Comparison of ENCODE assay signal across 8 cellular contexts in the genomic region with DNA sequence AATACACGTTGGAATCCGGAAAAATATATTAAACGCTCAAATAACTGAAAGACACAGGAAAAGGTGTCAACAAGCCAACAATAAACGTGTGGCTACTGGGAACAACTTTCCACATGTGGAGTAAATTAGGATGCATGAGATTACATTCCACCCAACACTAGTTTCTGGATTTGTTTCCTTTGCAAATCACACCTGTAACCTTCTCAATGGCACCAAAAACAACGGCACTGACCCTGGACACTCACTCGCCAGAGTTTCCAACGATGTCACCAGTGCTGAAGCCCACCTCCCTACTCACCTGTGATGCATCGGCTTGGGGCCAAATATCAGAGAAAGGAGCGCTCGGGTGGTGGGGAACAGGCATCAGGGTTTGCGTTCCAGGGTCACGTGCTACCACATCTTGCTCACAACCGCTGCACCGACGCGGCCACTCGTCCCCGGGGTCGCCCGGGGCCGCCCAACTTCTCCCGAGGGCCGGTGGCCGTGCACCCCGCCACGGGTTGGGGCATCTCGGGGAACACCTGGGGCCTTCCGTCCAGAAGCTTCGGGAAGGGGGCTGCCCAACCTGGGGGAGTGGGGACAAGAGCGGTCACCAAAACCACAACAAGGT. TPM values are rescaled to one million over a fixed set of nuclear protein-coding genes. Genes with fewer than 3 reads are reported as not detected.
DNase-seq lines count a peak whose midpoint lies in the region; ATAC-seq, FAIRE-seq and TF ChIP-seq lines count a peak whose summit lies in the region.

No MANE protein-coding gene starts in this region.

- TF ChIP-seq CTCF in DOHH2 (IDR thresholded peaks at IDR 0.05; ENCODE audit: low read depth, low read length, poor library complexity, severe bottlenecking) (no peak), WERI-Rb-1 (IDR thresholded peaks at IDR 0.05; ENCODE audit: low read depth, low read length) (no peak), mesothelial cell of epicardium (IDR thresholded peaks at IDR 0.05; ENCODE audit: unreplicated experiment) (no peak)

- DNase-seq in WERI-Rb-1 (no peak), ecto neural progenitor cell (ENCODE audit: low spot score) (peak; percentile 79), mesothelial cell of epicardium (ENCODE audit: low spot score in 2 of 2, unreplicated experiment in 2 of 2) (peak in 1 of 2 experiments; percentile 51), HTR-8/SVneo (ENCODE audit: insufficient read length, low spot score) (no peak)
- DNase-seq in stimulated activated naive CD8-positive, alpha-beta T cell treated with anti-CD3 and anti-CD28 coated beads, Interleukin-15, amount 100 ng/mL, for 72 hours = peak; percentile 18 to 38

- H3K27me3 Mint-ChIP-seq in IgD-negative memory B cell (no peaks in the 10 kb centered on the region), mesothelial cell of epicardium (ENCODE audit: low read depth) (peaks cover 4% of the 10 kb centered on the region)
- no peaks in the 10 kb centered on the region for H3K27me3 Mint-ChIP-seq in stimulated activated naive CD8-positive, alpha-beta T cell treated with anti-CD3 and anti-CD28 coated beads, Interleukin-15, amount 100 ng/mL, for 72 hours

- H3K4me3 Mint-ChIP-seq in IgD-negative memory B cell (peak overlapping the region; percentile 90 to 98 (median 92)), mesothelial cell of epicardium (peak overlapping the region; percentile 89)
- H3K4me3 Mint-ChIP-seq in stimulated activated naive CD8-positive, alpha-beta T cell treated with anti-CD3 and anti-CD28 coated beads, Interleukin-15, amount 100 ng/mL, for 72 hours = peak overlapping the region; percentile 90 to 94

- H3K9me2 ChIP-seq in DOHH2 (replicated peaks; ENCODE audit: control insufficient read depth, low read length) = no peaks in the 10 kb centered on the region

- H3K27me3 ChIP-seq in DOHH2 (ENCODE audit: control insufficient read depth, low read length) (no peaks in the 10 kb centered on the region), WERI-Rb-1 (ENCODE audit: insufficient read depth, low read depth, severe bottlenecking) (peaks cover 10% of the 10 kb centered on the region)

- H3K4me1 Mint-ChIP-seq in IgD-negative memory B cell = peaks cover 11 to 31% (median 27%) of the 10 kb centered on the region in 3 donors
- peaks cover 21% of the 10 kb centered on the region for H3K4me1 Mint-ChIP-seq in mesothelial cell of epicardium
- peaks cover 31% of the 10 kb centered on the region for H3K4me1 Mint-ChIP-seq in stimulated activated naive CD8-positive, alpha-beta T cell treated with anti-CD3 and anti-CD28 coated beads, Interleukin-15, amount 100 ng/mL, for 72 hours

- H3K4me1 ChIP-seq in DOHH2 (ENCODE audit: control insufficient read depth, low read length) = peaks cover 23% of the 10 kb centered on the region

- H3K4me3 ChIP-seq in DOHH2 (ENCODE audit: low read length) (peak overlapping the region; percentile 83), WERI-Rb-1 (ENCODE audit: low read depth, low read length) (peak overlapping the region; percentile 91)

- H3K79me2 ChIP-seq in DOHH2 (ENCODE audit: control insufficient read depth, low read length) = peaks cover 42% of the 10 kb centered on the region

- H3K4me2 ChIP-seq in DOHH2 (ENCODE audit: low read length) = peak overlapping the region; percentile 81

- H3K36me3 ChIP-seq in DOHH2 (ENCODE audit: control insufficient read depth, low read length) = peaks cover 48% of the 10 kb centered on the region
- H3K36me3 ChIP-seq in WERI-Rb-1 = peaks cover 36% of the 10 kb centered on the region

- H3K9me3 ChIP-seq in DOHH2 (ENCODE audit: control insufficient read depth, insufficient read depth, low read length) = no peaks in the 10 kb centered on the region
- no peaks in the 10 kb centered on the region for H3K9me3 ChIP-seq in WERI-Rb-1 (ENCODE audit: severe bottlenecking)

- H3K27ac Mint-ChIP-seq in IgD-negative memory B cell (peak overlapping the region; percentile 80 to 94 (median 88)), mesothelial cell of epicardium (peak overlapping the region; percentile 94)
- peak overlapping the region; percentile 91 to 94 for H3K27ac Mint-ChIP-seq in stimulated activated naive CD8-positive, alpha-beta T cell treated with anti-CD3 and anti-CD28 coated beads, Interleukin-15, amount 100 ng/mL, for 72 hours

- H3F3A ChIP-seq in DOHH2 (ENCODE audit: control insufficient read depth, insufficient read depth) = no peaks in the 10 kb centered on the region

- H3K36me3 Mint-ChIP-seq in IgD-negative memory B cell (no peaks in the 10 kb centered on the region), mesothelial cell of epicardium (peaks cover 8% of the 10 kb centered on the region)

- H3K9me3 Mint-ChIP-seq in IgD-negative memory B cell = no peaks in the 10 kb centered on the region
- H3K9me3 Mint-ChIP-seq in mesothelial cell of epicardium = no peaks in the 10 kb centered on the region
- H3K9me3 Mint-ChIP-seq in stimulated activated naive CD8-positive, alpha-beta T cell treated with anti-CD3 and anti-CD28 coated beads, Interleukin-15, amount 100 ng/mL, for 72 hours = no peaks in the 10 kb centered on the region

- H4K20me1 ChIP-seq in DOHH2 (ENCODE audit: control insufficient read depth, insufficient read depth, low read depth, low read length) = peaks cover 8% of the 10 kb centered on the region

- peak; percentile 45 for ATAC-seq in GM21528 (IDR thresholded peaks at IDR 0.05; ENCODE audit: low FRiP score, unreplicated experiment)
- ATAC-seq in stimulated activated naive CD8-positive, alpha-beta T cell treated with anti-CD3 and anti-CD28 coated beads, Interleukin-15, amount 100 ng/mL, for 72 hours = peak; percentile 29

- FAIRE-seq in HTR-8/SVneo (lab: Jason Lieb, UNC) = no peak

- H3K27ac ChIP-seq in DOHH2 (ENCODE audit: low read depth, low read length) (peak overlapping the region; percentile 42), WERI-Rb-1 (peak overlapping the region; percentile 62)

RNA-seq across cellular contexts. Expression of gene PRDM4, which starts 0.6 kb away (rescaled TPM):
- 65.1 TPM for polyA plus RNA-seq in IgD-negative memory B cell
- 33.5 to 35.9 TPM (median 35.1 TPM) in 3 replicates for total RNA-seq in mesothelial cell of epicardium

RNA-seq across cellular contexts. Expression of gene ASCL4, which starts 14.2 kb away (rescaled TPM):
- not detected for polyA plus RNA-seq in IgD-negative memory B cell
- total RNA-seq in mesothelial cell of epicardium = 0.16 TPM in 1 of 3 replicates, not detected in the others

Comparison
In these comparisons a context has a peak if more than half of its experiments do, and no peak if none do; other contexts are left out.
1. DNase-seq: peak in ecto neural progenitor cell (single experiment) and stimulated activated naive CD8-positive, alpha-beta T cell treated with anti-CD3 and anti-CD28 coated beads, Interleukin-15, amount 100 ng/mL, for 72 hours (2 of 2); none in WERI-Rb-1 (single experiment) and HTR-8/SVneo (single experiment).
2. Peak in every context shown above with its lines, with median percentiles within 50 percentile points of each other: H3K27ac Mint-ChIP-seq and H3K4me3 Mint-ChIP-seq.